ENCODE assay signal across 13 cellular contexts in the genomic region with DNA sequence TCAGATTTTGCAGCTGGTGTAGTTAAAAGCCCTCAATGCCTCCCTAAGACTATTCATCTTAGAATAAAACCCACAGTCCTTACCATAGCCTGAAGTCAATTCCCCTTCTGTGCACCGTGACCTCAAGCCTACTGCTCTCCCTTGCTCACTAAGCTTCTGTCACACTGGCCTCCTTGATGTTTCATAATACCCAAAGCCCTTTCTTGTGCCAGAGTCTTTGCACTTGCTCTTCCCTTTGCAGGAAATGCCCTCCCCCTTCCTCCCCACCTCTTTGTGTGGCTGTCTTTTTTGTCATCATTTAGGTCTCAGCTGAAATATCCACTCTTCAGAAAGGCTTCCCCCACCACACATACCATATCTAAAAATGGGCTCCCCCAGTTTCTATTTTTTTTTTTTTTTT. TPM values are rescaled to one million over a fixed set of nuclear protein-coding genes. Genes with fewer than 3 reads are reported as not detected.
DNase-seq lines count a peak whose midpoint lies in the region; ATAC-seq and TF ChIP-seq lines count a peak whose summit lies in the region.
"Had no signal": no experiment of that assay in that cellular context is flagged by ENCODE, and none has a peak within 500 bp of the region (broad histone marks: within the 10 kb centered on the region; RNA-seq: fewer than 3 reads in every experiment).

No MANE protein-coding gene starts in this region.

- H3K79me2 ChIP-seq in smooth muscle cell (ENCODE audit: low read depth), result peaks cover 8% of the 10 kb centered on the region

- H3K27me3 ChIP-seq in CD4-positive, alpha-beta memory T cell (ENCODE audit: insufficient read depth, low read length), result no peaks in the 10 kb centered on the region
- H3K27me3 ChIP-seq in smooth muscle cell (ENCODE audit: low read depth), result no peaks in the 10 kb centered on the region
- H3K27me3 ChIP-seq: esophagus muscularis mucosa, suprapubic skin had no signal

- POLR2A ChIA-PET in CD4-positive, alpha-beta memory T cell (lab: Charles Lee; ENCODE audit: partially characterized antibody), result interaction anchor here (0.9 to 16.3 kb wide), 11 partner anchors 9 to 152 kb away, joined by 3 to 331 read pairs (median 4); partner anchors contain the start of genes PIF1 and SPG21
- POLR2A ChIA-PET in activated B cell treated with CpG ODN at 0.5 μM for 24 hours (lab: Charles Lee), result interaction anchor here (0.7 to 7.3 kb wide), 6 partner anchors 10 to 75 kb away, joined by 3 to 138 read pairs (median 4); partner anchors contain the start of gene PIF1

- no peak for ATAC-seq in activated B cell treated with CpG ODN at 0.5 μM for 24 hours (ENCODE audit: low read depth)
- ATAC-seq in GM21528 (IDR thresholded peaks at IDR 0.05; ENCODE audit: low FRiP score, unreplicated experiment), result no peak

- no peak overlapping the region for H3K4me2 ChIP-seq in smooth muscle cell

- peaks cover 0 to 2% (median 0%) of the 10 kb centered on the region in 8 donors for H3K9me3 Mint-ChIP-seq in CD4-positive, alpha-beta memory T cell
- peaks cover 2% of the 10 kb centered on the region for H3K9me3 Mint-ChIP-seq in activated B cell treated with CpG ODN at 0.5 μM for 24 hours
- H3K9me3 Mint-ChIP-seq: memory B cell had no signal

- intact Hi-C loops in CD4-positive, alpha-beta memory T cell (cut with micrococcal nuclease), result no loop called here
- intact Hi-C loops in activated B cell treated with CpG ODN at 0.5 μM for 24 hours (cut with micrococcal nuclease), result loop anchor here (10.0 kb wide), 1 partner anchor 683 kb away; the partner anchor contains the start of gene SNX22

- H3K27ac ChIP-seq in CD4-positive, alpha-beta memory T cell (ENCODE audit: low read depth, low read length), result peak overlapping the region; percentile 10
- H3K27ac ChIP-seq in smooth muscle cell (ENCODE audit: low read depth), result no peak overlapping the region
- H3K27ac ChIP-seq: suprapubic skin had no signal

- H2AFZ ChIP-seq in smooth muscle cell (ENCODE audit: low read depth), result no peak overlapping the region

- CTCF ChIA-PET in CD4-positive, alpha-beta memory T cell (lab: Charles Lee; ENCODE audit: partially characterized antibody), result interaction anchor here (1.1 to 9.3 kb wide), 8 partner anchors 11 to 105 kb away, joined by 4 to 162 read pairs (median 17); partner anchors contain the start of gene PIF1
- CTCF ChIA-PET in activated B cell treated with CpG ODN at 0.5 μM for 24 hours (lab: Charles Lee), result interaction anchor here (0.8 to 2.5 kb wide), 4 partner anchors 11 to 68 kb away, joined by 3 to 8 read pairs (median 3); no protein-coding TSS in a partner anchor

- H3K36me3 Mint-ChIP-seq in CD4-positive, alpha-beta memory T cell, result peaks cover 0 to 2% of the 10 kb centered on the region in 2 donors
- H3K36me3 Mint-ChIP-seq in activated B cell treated with CpG ODN at 0.5 μM for 24 hours (ENCODE audit: low read depth), result peaks cover 5% of the 10 kb centered on the region

- no peaks in the 10 kb centered on the region for H3K36me3 ChIP-seq in CD4-positive, alpha-beta memory T cell (ENCODE audit: insufficient read depth, low read length)
- no peaks in the 10 kb centered on the region for H3K36me3 ChIP-seq in smooth muscle cell (ENCODE audit: low read depth)
- H3K36me3 ChIP-seq: esophagus muscularis mucosa, HAP-1, suprapubic skin had no signal

- no peak overlapping the region for H3K9ac ChIP-seq in smooth muscle cell (ENCODE audit: low read depth)

- peaks cover 64% of the 10 kb centered on the region for H3K4me1 ChIP-seq in CD4-positive, alpha-beta memory T cell (ENCODE audit: insufficient read depth, low read length)
- H3K4me1 ChIP-seq in smooth muscle cell (ENCODE audit: low read depth), result peaks cover 9% of the 10 kb centered on the region

- peak overlapping the region in 7 of 8 donors; percentile 65 to 86 (median 73) for H3K4me3 Mint-ChIP-seq in CD4-positive, alpha-beta memory T cell
- no peak overlapping the region for H3K4me3 Mint-ChIP-seq in activated B cell treated with CpG ODN at 0.5 μM for 24 hours
- H3K4me3 Mint-ChIP-seq: memory B cell had no signal

- H4K20me1 ChIP-seq in smooth muscle cell (ENCODE audit: low read depth), result peaks cover 1% of the 10 kb centered on the region

- peak; percentile 53 to 72 (median 55) for DNase-seq in CD4-positive, alpha-beta memory T cell
- DNase-seq in KBM-7 (peak; percentile 95), activated B cell treated with CpG ODN at 0.5 μM for 24 hours (no peak), medulla oblongata (ENCODE audit: extremely low spot score) (peak; percentile 32), smooth muscle cell (lab: John Stamatoyannopoulos, UW; ENCODE audit: unreplicated experiment) (no peak), COLO668 (lab: John Stamatoyannopoulos, UW; ENCODE audit: unreplicated experiment) (no peak)
- DNase-seq: NCI-H187, OCI-M1 had no signal

- no peak overlapping the region for H3K4me3 ChIP-seq in CD4-positive, alpha-beta memory T cell (ENCODE audit: low read length in 2 of 2)
- no peak overlapping the region for H3K4me3 ChIP-seq in smooth muscle cell
- H3K4me3 ChIP-seq: esophagus muscularis mucosa, HAP-1, suprapubic skin had no signal

- H3K9me3 ChIP-seq in CD4-positive, alpha-beta memory T cell (ENCODE audit: control insufficient read depth in 1 of 2, low read length in 2 of 2), result no peaks in the 10 kb centered on the region
- no peaks in the 10 kb centered on the region for H3K9me3 ChIP-seq in smooth muscle cell (replicated peaks; ENCODE audit: low read depth)
- H3K9me3 ChIP-seq: esophagus muscularis mucosa, HAP-1, suprapubic skin had no signal

- H3F3A ChIP-seq in smooth muscle cell (ENCODE audit: low read depth), result no peaks in the 10 kb centered on the region

- H3K4me1 Mint-ChIP-seq in CD4-positive, alpha-beta memory T cell, result peaks cover 41 to 58% (median 48%) of the 10 kb centered on the region in 4 donors
- H3K4me1 Mint-ChIP-seq in activated B cell treated with CpG ODN at 0.5 μM for 24 hours, result peaks cover 25% of the 10 kb centered on the region

- peak overlapping the region; percentile 60 to 93 (median 81) for H3K27ac Mint-ChIP-seq in CD4-positive, alpha-beta memory T cell
- peak overlapping the region; percentile 27 for H3K27ac Mint-ChIP-seq in activated B cell treated with CpG ODN at 0.5 μM for 24 hours
- H3K27ac Mint-ChIP-seq: memory B cell had no signal

- TF ChIP-seq CTCF in activated B cell treated with CpG ODN at 0.5 μM for 24 hours (IDR thresholded peaks at IDR 0.05), result no peak
- no peak for TF ChIP-seq CTCF in smooth muscle cell (IDR thresholded peaks at IDR 0.05; ENCODE audit: borderline replicate concordance, insufficient read depth, poor library complexity, severe bottlenecking)

- in situ Hi-C loops in KBM-7 (cut with MboI; ENCODE audit: low pct_unique_long_range_greater_than_20kb, low sequenced_read_pairs), result no loop called here

- no peaks in the 10 kb centered on the region for H3K27me3 Mint-ChIP-seq in CD4-positive, alpha-beta memory T cell
- H3K27me3 Mint-ChIP-seq in activated B cell treated with CpG ODN at 0.5 μM for 24 hours, result no peaks in the 10 kb centered on the region
- H3K27me3 Mint-ChIP-seq: memory B cell had no signal

- WGBS in smooth muscle cell (ENCODE audit: low lambda C conversion rate), result 92% methylated on average over 1 of the region's 1 CpG

RNA-seq across cellular contexts. Expression of gene PLEKHO2, which starts 4.2 kb away (rescaled TPM):
- total RNA-seq in CD4-positive, alpha-beta memory T cell, result 10 to 100 TPM; 22.7 to 24.1 TPM
- polyA plus RNA-seq in CD4-positive, alpha-beta memory T cell, result 10 to 100 TPM; 10.6 to 29.1 TPM
- total RNA-seq in activated B cell treated with CpG ODN at 0.5 μM for 24 hours, result 36.5 and 38.1 TPM in 2 replicates
- 7.9 and 13.7 TPM in 2 replicates for total RNA-seq in smooth muscle cell
- 16.3 and 20.0 TPM in 2 replicates for polyA plus RNA-seq in smooth muscle cell

RNA-seq across cellular contexts. Expression of gene PIF1, which starts 12.1 kb away (rescaled TPM):
- total RNA-seq in CD4-positive, alpha-beta memory T cell, result under 1 TPM; 0.17 to 0.58 TPM
- not detected for polyA plus RNA-seq in CD4-positive, alpha-beta memory T cell
- total RNA-seq in activated B cell treated with CpG ODN at 0.5 μM for 24 hours, result 3.3 and 5.5 TPM in 2 replicates
- total RNA-seq in smooth muscle cell, result 0.40 and 1.6 TPM in 2 replicates
- 1.5 TPM in 2 replicates for polyA plus RNA-seq in smooth muscle cell

Comparison
In these comparisons a context has a peak if more than half of its experiments do, and no peak if none do; other contexts are left out.
1. DNase-seq: peak in CD4-positive, alpha-beta memory T cell (5 of 5), KBM-7 (single experiment) and medulla oblongata (single experiment); none in activated B cell treated with CpG ODN at 0.5 μM for 24 hours (single experiment), smooth muscle cell (single experiment) and COLO668 (single experiment).